12 cellular contexts compared by ENCODE assay signal in the genomic region with DNA sequence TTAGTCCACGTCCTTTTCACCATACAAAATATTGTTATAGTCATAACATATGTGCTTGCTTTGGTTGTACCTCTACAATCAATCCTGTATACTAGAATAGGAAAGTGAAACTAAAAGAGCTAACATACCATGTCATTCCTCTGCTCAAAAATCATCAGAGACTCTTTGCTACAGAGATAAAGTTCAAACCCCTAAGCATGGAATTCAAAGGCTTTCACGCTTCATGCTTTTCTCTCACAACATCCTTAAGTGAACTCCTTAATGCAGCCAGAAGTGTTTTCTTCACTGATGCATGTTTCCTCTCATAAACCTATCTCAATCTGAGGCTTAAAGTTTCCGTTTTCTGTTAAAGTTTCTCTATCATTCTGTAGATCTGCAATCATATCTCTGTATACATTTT.
DNase-seq lines count a peak whose midpoint lies in the region; ATAC-seq lines count a peak whose summit lies in the region.
"Had no signal": no experiment of that assay in that cellular context is flagged by ENCODE, and none has a peak within 500 bp of the region (broad histone marks: within the 10 kb centered on the region; RNA-seq: fewer than 3 reads in every experiment).

No MANE protein-coding gene starts in this region.

- DNase-seq in DMS53 (lab: John Stamatoyannopoulos, UW) (peak; percentile 36), DMS53 treated with DMSO at 0.1 percent for 48 hours (lab: John Stamatoyannopoulos, UW; ENCODE audit: unreplicated experiment) (no peak), SJSA1 (ENCODE audit: low read depth in 1 of 2, low spot score in 2 of 2) (no peak), HCEC 1CT (no peak)
- no peak for DNase-seq in activated effector memory CD4-positive, alpha-beta T cell treated with Interleukin-2 at 50 U/mL for 16 hours
- DNase-seq: activated CD8-positive, alpha-beta T cell treated with anti-CD3 and anti-CD28 coated beads for 36 hours; NCI-H2081 treated with DMSO at 0.1 percent for 48 hours; stimulated activated CD4-positive, alpha-beta T cell treated with anti-CD3 and anti-CD28 coated beads, Interleukin-4, amount 100 ng/mL, for 4 hours had no signal

- no peak overlapping the region for H3K9ac ChIP-seq in rectal smooth muscle tissue (ENCODE audit: low read length)

- H3K36me3 ChIP-seq in SJSA1 (no peaks in the 10 kb centered on the region), rectal smooth muscle tissue (ENCODE audit: control insufficient read depth, insufficient read depth, low read length) (no peaks in the 10 kb centered on the region)

- no peak overlapping the region for H3K27ac ChIP-seq in SJSA1
- H3K27ac ChIP-seq in rectal smooth muscle tissue (ENCODE audit: low read depth, low read length), result no peak overlapping the region
- H3K27ac ChIP-seq: 22Rv1 had no signal

- H3K9me3 ChIP-seq in SJSA1 (replicated peaks), result no peaks in the 10 kb centered on the region

- H3K4me1 ChIP-seq in SJSA1 (replicated peaks), result no peaks in the 10 kb centered on the region
- H3K4me1 ChIP-seq in rectal smooth muscle tissue (ENCODE audit: control insufficient read depth, insufficient read depth, low read length), result no peaks in the 10 kb centered on the region

- H3K4me3 ChIP-seq in SJSA1, result 0 out of 2 replicates have a peak overlapping the region, but pooled peaks have one; percentile 5
- peak overlapping the region; percentile 10 for H3K4me3 ChIP-seq in rectal smooth muscle tissue (ENCODE audit: low read length)

- ATAC-seq in HG02852 (IDR thresholded peaks at IDR 0.05; ENCODE audit: unreplicated experiment) (peak; percentile 82), HG03108 (IDR thresholded peaks at IDR 0.05; ENCODE audit: unreplicated experiment) (no peak)
- ATAC-seq: activated CD8-positive, alpha-beta T cell treated with anti-CD3 and anti-CD28 coated beads for 36 hours had no signal

- H3K27me3 ChIP-seq in SJSA1 (replicated peaks) (no peaks in the 10 kb centered on the region), rectal smooth muscle tissue (ENCODE audit: control insufficient read depth, insufficient read depth, low read length) (no peaks in the 10 kb centered on the region)
